14 cellular contexts compared by ENCODE assay signal in the genomic region with DNA sequence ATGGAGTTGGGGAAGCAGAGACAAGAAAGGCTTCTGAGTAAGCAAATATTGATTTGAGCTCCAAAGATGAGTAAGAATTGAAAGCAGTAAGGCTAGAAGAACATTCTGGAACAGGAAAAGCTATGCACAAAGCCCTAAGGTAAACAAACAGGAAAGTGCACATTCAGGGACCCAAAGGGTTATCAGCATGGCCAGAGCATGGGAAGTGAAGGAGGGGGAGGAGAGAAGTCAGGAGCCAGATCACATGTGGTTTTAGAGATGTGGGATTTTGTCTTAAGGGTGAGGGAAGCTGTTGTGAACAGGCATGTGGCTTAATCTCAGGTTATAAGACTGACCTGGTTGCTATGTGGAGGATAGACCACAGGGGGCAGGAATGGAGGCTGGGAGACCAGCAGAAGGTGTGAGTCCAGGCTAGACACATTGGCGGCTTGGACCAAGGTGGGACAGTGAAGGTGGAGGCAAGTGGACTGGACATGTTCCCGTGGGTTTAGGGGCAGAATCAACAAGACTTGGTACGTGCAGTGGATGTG. TPM values are rescaled to one million over a fixed set of nuclear protein-coding genes. Genes with fewer than 3 reads are reported as not detected.
DNase-seq lines count a peak whose midpoint lies in the region; ATAC-seq, FAIRE-seq and TF ChIP-seq lines count a peak whose summit lies in the region.
"Had no signal": no experiment of that assay in that cellular context is flagged by ENCODE, and none has a peak within 500 bp of the region (broad histone marks: within the 10 kb centered on the region; RNA-seq: fewer than 3 reads in every experiment).

No MANE protein-coding gene starts in this region.

- H3K27ac Mint-ChIP-seq in activated CD8-positive, alpha-beta T cell treated with anti-CD3 and anti-CD28 coated beads, Interleukin-2, amount 10 ng/mL, durations not matched to agents 7 days and 5 days, result peak overlapping the region; percentile 53
- no peak overlapping the region for H3K27ac Mint-ChIP-seq in activated CD8-positive, alpha-beta T cell treated with anti-CD3 and anti-CD28 coated beads for 36 hours
- H3K27ac Mint-ChIP-seq: dendritic cell treated with granulocyte-macrophage colony-stimulating factor and Interleukin-4, amounts not matched to agents 40 ng/mL and 50 ng/mL, for 4 days; mesothelial cell of epicardium had no signal

- H3K4me3 ChIP-seq in bronchial epithelial cell (ENCODE audit: low read depth, low read length) (no peak overlapping the region), retinal pigment epithelial cell (ENCODE audit: low read length) (no peak overlapping the region)

- FAIRE-seq in bronchial epithelial cell (lab: Jason Lieb, UNC), result no peak
- FAIRE-seq: urothelium cell line had no signal

- no peak overlapping the region for H3K4me3 Mint-ChIP-seq in activated CD8-positive, alpha-beta T cell treated with anti-CD3 and anti-CD28 coated beads, Interleukin-2, amount 10 ng/mL, durations not matched to agents 7 days and 5 days
- no peak overlapping the region for H3K4me3 Mint-ChIP-seq in activated CD8-positive, alpha-beta T cell treated with anti-CD3 and anti-CD28 coated beads for 36 hours
- H3K4me3 Mint-ChIP-seq: dendritic cell treated with granulocyte-macrophage colony-stimulating factor and Interleukin-4, amounts not matched to agents 40 ng/mL and 50 ng/mL, for 4 days; mesothelial cell of epicardium had no signal

- intact Hi-C loops in activated CD8-positive, alpha-beta T cell treated with anti-CD3 and anti-CD28 coated beads for 36 hours (cut with micrococcal nuclease), result no loop called here

- H3K36me3 Mint-ChIP-seq in activated CD8-positive, alpha-beta T cell treated with anti-CD3 and anti-CD28 coated beads, Interleukin-2, amount 10 ng/mL, durations not matched to agents 7 days and 5 days (ENCODE audit: low read depth), result peaks cover 78% of the 10 kb centered on the region
- peaks cover 66% of the 10 kb centered on the region for H3K36me3 Mint-ChIP-seq in activated CD8-positive, alpha-beta T cell treated with anti-CD3 and anti-CD28 coated beads for 36 hours (ENCODE audit: low read depth)

- ATAC-seq in activated CD8-positive, alpha-beta T cell treated with anti-CD3 and anti-CD28 coated beads, Interleukin-2, amount 10 ng/mL, durations not matched to agents 7 days and 5 days, result no peak
- no peak for ATAC-seq in activated CD8-positive, alpha-beta T cell treated with anti-CD3 and anti-CD28 coated beads for 36 hours
- ATAC-seq in HG03432 (IDR thresholded peaks at IDR 0.05; ENCODE audit: unreplicated experiment) (no peak), GM21737 (IDR thresholded peaks at IDR 0.05; ENCODE audit: unreplicated experiment) (no peak)

- H3K27me3 ChIP-seq in bronchial epithelial cell (ENCODE audit: control insufficient read depth, insufficient read depth, low read length), result no peaks in the 10 kb centered on the region

- no peak for TF ChIP-seq CTCF in activated CD8-positive, alpha-beta T cell treated with anti-CD3 and anti-CD28 coated beads for 36 hours (IDR thresholded peaks at IDR 0.05)
- peak; percentile 24 for TF ChIP-seq CTCF in bronchial epithelial cell (IDR thresholded peaks at IDR 0.05; ENCODE audit: insufficient read depth, low read length, severe bottlenecking)
- TF ChIP-seq CTCF in retinal pigment epithelial cell (conservative IDR thresholded peaks at IDR 0.05; ENCODE audit: low read depth, low read length), result peak; percentile 35

- DNase-seq in activated CD8-positive, alpha-beta T cell treated with anti-CD3 and anti-CD28 coated beads, Interleukin-2, amount 10 ng/mL, durations not matched to agents 7 days and 5 days, result no peak
- no peak for DNase-seq in activated CD8-positive, alpha-beta T cell treated with anti-CD3 and anti-CD28 coated beads for 36 hours
- DNase-seq in NAMALWA (ENCODE audit: low spot score) (peak; percentile 36), bronchial epithelial cell (ENCODE audit: low read depth) (no peak), retinal pigment epithelial cell (ENCODE audit: low read depth) (no peak), putamen (ENCODE audit: low spot score) (no peak)
- DNase-seq: head of caudate nucleus, NCI-H1048, NCI-H524 treated with DMSO at 0.1 percent for 48 hours had no signal

- peaks cover 69% of the 10 kb centered on the region for H3K4me1 Mint-ChIP-seq in activated CD8-positive, alpha-beta T cell treated with anti-CD3 and anti-CD28 coated beads, Interleukin-2, amount 10 ng/mL, durations not matched to agents 7 days and 5 days (ENCODE audit: low read depth)
- H3K4me1 Mint-ChIP-seq in activated CD8-positive, alpha-beta T cell treated with anti-CD3 and anti-CD28 coated beads for 36 hours (ENCODE audit: low read depth), result peaks cover 10% of the 10 kb centered on the region

- CTCF ChIA-PET in activated CD8-positive, alpha-beta T cell treated with anti-CD3 and anti-CD28 coated beads, Interleukin-2, amount 10 ng/mL, durations not matched to agents 7 days and 5 days (lab: Charles Lee), result interaction anchor here (0.6 to 4.3 kb wide), 9 partner anchors 11 to 386 kb away, joined by 3 to 24 read pairs (median 4); a partner anchor contains a TSS
- CTCF ChIA-PET in activated CD8-positive, alpha-beta T cell treated with anti-CD3 and anti-CD28 coated beads for 36 hours (lab: Charles Lee), result interaction anchor here (1.2 to 4.2 kb wide), 7 partner anchors 42 to 372 kb away, joined by 3 to 20 read pairs (median 4); a partner anchor contains a TSS

- no peaks in the 10 kb centered on the region for H3K9me3 Mint-ChIP-seq in activated CD8-positive, alpha-beta T cell treated with anti-CD3 and anti-CD28 coated beads, Interleukin-2, amount 10 ng/mL, durations not matched to agents 7 days and 5 days (ENCODE audit: insufficient read depth)
- no peaks in the 10 kb centered on the region for H3K9me3 Mint-ChIP-seq in activated CD8-positive, alpha-beta T cell treated with anti-CD3 and anti-CD28 coated beads for 36 hours
- H3K9me3 Mint-ChIP-seq: dendritic cell treated with granulocyte-macrophage colony-stimulating factor and Interleukin-4, amounts not matched to agents 40 ng/mL and 50 ng/mL, for 4 days; mesothelial cell of epicardium had no signal

- POLR2A ChIA-PET in activated CD8-positive, alpha-beta T cell treated with anti-CD3 and anti-CD28 coated beads, Interleukin-2, amount 10 ng/mL, durations not matched to agents 7 days and 5 days (lab: Charles Lee), result interaction anchor here (1.0 to 1.6 kb wide), 2 partner anchors 104 to 128 kb away, joined by 3 to 4 read pairs; no protein-coding TSS in a partner anchor
- POLR2A ChIA-PET in activated CD8-positive, alpha-beta T cell treated with anti-CD3 and anti-CD28 coated beads for 36 hours (lab: Charles Lee), result interaction anchor here (1.9 kb wide), 1 partner anchor 13 kb away, joined by 5 read pairs; no protein-coding TSS in a partner anchor

- peaks cover 4% of the 10 kb centered on the region for H3K36me3 ChIP-seq in bronchial epithelial cell (ENCODE audit: control insufficient read depth, insufficient read depth, low read length)

- H3K27me3 Mint-ChIP-seq in activated CD8-positive, alpha-beta T cell treated with anti-CD3 and anti-CD28 coated beads, Interleukin-2, amount 10 ng/mL, durations not matched to agents 7 days and 5 days (ENCODE audit: low read depth), result no peaks in the 10 kb centered on the region
- H3K27me3 Mint-ChIP-seq in activated CD8-positive, alpha-beta T cell treated with anti-CD3 and anti-CD28 coated beads for 36 hours, result no peaks in the 10 kb centered on the region

RNA-seq across cellular contexts. Expression of a gene that starts 7.5 kb away (rescaled TPM):
- 10 to 100 TPM; 40.3 to 41.1 TPM for total RNA-seq in activated CD8-positive, alpha-beta T cell treated with anti-CD3 and anti-CD28 coated beads, Interleukin-2, amount 10 ng/mL, durations not matched to agents 7 days and 5 days
- total RNA-seq in activated CD8-positive, alpha-beta T cell treated with anti-CD3 and anti-CD28 coated beads for 36 hours, result 10 to 100 TPM; 28.3 to 33.3 TPM
- 1.1 and 1.3 TPM in 2 replicates for total RNA-seq in bronchial epithelial cell

Comparison
In these comparisons a context has a peak if more than half of its experiments do, and no peak if none do; other contexts are left out.
1. RNA of a gene that starts 7.5 kb away (total RNA-seq): 40.3 to 41.1 TPM in activated CD8-positive, alpha-beta T cell treated with anti-CD3 and anti-CD28 coated beads, Interleukin-2, amount 10 ng/mL, durations not matched to agents 7 days and 5 days and 28.3 to 33.3 TPM in activated CD8-positive, alpha-beta T cell treated with anti-CD3 and anti-CD28 coated beads for 36 hours; 1.1 to 1.3 TPM in bronchial epithelial cell; every median in the first group is over 10 times any median in the second.